ENCODE assay signal across 21 cellular contexts in the genomic region with DNA sequence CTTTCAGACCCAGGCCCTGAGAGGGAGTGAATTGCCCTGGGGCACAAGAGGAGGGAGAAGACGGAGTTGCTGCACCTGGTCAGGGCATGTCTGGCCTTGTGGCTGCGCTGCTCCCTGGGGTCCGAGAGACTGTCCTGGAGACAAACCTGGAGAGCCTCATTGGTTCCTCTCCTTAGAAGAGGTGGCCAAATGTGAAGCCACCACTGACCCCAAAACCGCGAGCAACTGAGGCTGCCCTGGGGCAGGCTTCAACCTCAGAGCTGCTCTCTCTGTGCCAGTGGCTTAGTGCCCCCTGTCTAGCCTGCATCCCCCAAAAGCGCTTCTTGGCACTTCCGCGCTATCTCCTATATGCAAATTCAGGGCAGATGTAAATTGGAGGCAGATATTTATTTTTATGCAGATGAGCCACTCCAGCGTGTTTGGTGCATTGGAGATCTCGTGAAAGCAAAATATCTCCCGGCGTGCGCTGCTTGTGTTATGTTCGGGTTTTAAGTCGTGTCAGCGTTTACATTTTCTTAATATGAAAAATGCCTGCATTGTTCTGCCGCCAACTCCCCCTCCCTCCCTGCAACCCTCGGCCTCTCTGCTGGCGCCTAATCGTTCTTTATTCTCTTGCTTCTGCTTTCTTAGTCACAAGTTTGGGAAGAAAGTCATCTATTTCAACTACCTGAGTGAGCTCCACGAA.
DNase-seq lines count a peak whose midpoint lies in the region; ATAC-seq and TF ChIP-seq lines count a peak whose summit lies in the region.
"Had no signal": no experiment of that assay in that cellular context is flagged by ENCODE, and none has a peak within 500 bp of the region (broad histone marks: within the 10 kb centered on the region; RNA-seq: fewer than 3 reads in every experiment).

No MANE protein-coding gene starts in this region.

- intact Hi-C loops in CD14-positive monocyte (cut with micrococcal nuclease), result no loop called here
- intact Hi-C loops in posterior vena cava (cut with DNase I), result loop anchor here in 1 of 2 donors (5.0 kb wide), 1 partner anchor 430 kb away; no protein-coding TSS in a partner anchor

- H3K4me1 Mint-ChIP-seq in CD14-positive monocyte, result no peaks in the 10 kb centered on the region
- H3K4me1 Mint-ChIP-seq in endodermal cell, result no peaks in the 10 kb centered on the region
- peaks cover 9% of the 10 kb centered on the region for H3K4me1 Mint-ChIP-seq in nephron progenitor cell
- H3K4me1 Mint-ChIP-seq: IgD-negative memory B cell had no signal

- no peaks in the 10 kb centered on the region for H3K27me3 ChIP-seq in H7 (ENCODE audit: control insufficient read depth, insufficient read depth, low read length)
- no peaks in the 10 kb centered on the region for H3K27me3 ChIP-seq in endodermal cell (ENCODE audit: control insufficient read depth, insufficient read depth, low read length, poor library complexity, severe bottlenecking)
- H3K27me3 ChIP-seq: BE2C had no signal

- H3K4me3 ChIP-seq in H7 (ENCODE audit: insufficient read depth, low read depth, low read length) (no peak overlapping the region), endodermal cell (ENCODE audit: low read length) (no peak overlapping the region)
- H3K4me3 ChIP-seq: SK-N-MC had no signal

- no peak overlapping the region for H3K27ac ChIP-seq in endodermal cell (ENCODE audit: low read depth, low read length)
- H3K27ac ChIP-seq: SK-N-MC had no signal

- ATAC-seq in GM19455 (IDR thresholded peaks at IDR 0.05; ENCODE audit: unreplicated experiment), result no peak
- ATAC-seq: Panc1 had no signal

- H3K4me3 Mint-ChIP-seq in CD14-positive monocyte (no peak overlapping the region), endodermal cell (no peak overlapping the region), nephron progenitor cell (no peak overlapping the region)
- H3K4me3 Mint-ChIP-seq: CD4-positive, CD25-positive, alpha-beta regulatory T cell; IgD-negative memory B cell had no signal

- no peaks in the 10 kb centered on the region for H3K4me1 ChIP-seq in endodermal cell (ENCODE audit: control insufficient read depth, insufficient read depth, low read length)
- H3K4me1 ChIP-seq: BE2C had no signal

- peaks cover 0 to 2% (median 0%) of the 10 kb centered on the region in 3 donors for H3K27me3 Mint-ChIP-seq in CD14-positive monocyte (ENCODE audit: low read depth in 3 of 3)
- no peaks in the 10 kb centered on the region for H3K27me3 Mint-ChIP-seq in endodermal cell (ENCODE audit: insufficient read depth)
- peaks cover 8% of the 10 kb centered on the region for H3K27me3 Mint-ChIP-seq in nephron progenitor cell (ENCODE audit: low read depth, poor library complexity)

- no peak for TF ChIP-seq CTCF in CD14-positive monocyte (IDR thresholded peaks at IDR 0.05)
- no peak for TF ChIP-seq CTCF in endodermal cell (conservative IDR thresholded peaks at IDR 0.05)
- no peak for TF ChIP-seq CTCF in nephron progenitor cell (IDR thresholded peaks at IDR 0.05)

- H3K27ac Mint-ChIP-seq in CD14-positive monocyte, result no peak overlapping the region
- no peak overlapping the region for H3K27ac Mint-ChIP-seq in endodermal cell
- no peak overlapping the region for H3K27ac Mint-ChIP-seq in nephron progenitor cell
- H3K27ac Mint-ChIP-seq: CD4-positive, CD25-positive, alpha-beta regulatory T cell; IgD-negative memory B cell had no signal

- H3K36me3 ChIP-seq in H7 (replicated peaks; ENCODE audit: control insufficient read depth, insufficient read depth, low read length) (peaks cover 7% of the 10 kb centered on the region), endodermal cell (ENCODE audit: control insufficient read depth, insufficient read depth, low read length) (peaks cover 15% of the 10 kb centered on the region)
- H3K36me3 ChIP-seq: BE2C had no signal

- DNase-seq in CD14-positive monocyte (ENCODE audit: low spot score), result peak; percentile 38
- peak; percentile 15 for DNase-seq in H7
- DNase-seq in endodermal cell, result peak; percentile 33
- DNase-seq in posterior vena cava (ENCODE audit: low spot score), result peak; percentile 55
- no peak for DNase-seq in superior temporal gyrus (ENCODE audit: extremely low spot score)
- no peak for DNase-seq in nephron progenitor cell
- DNase-seq: BE2C; CD4-positive, CD25-positive, alpha-beta regulatory T cell; COR-L47; DMS79; GOT3; NCI-H1105; NCI-H146; NCI-H2029; NCI-H510A treated with DMSO at 0.1 percent for 48 hours; NCI-H82; SW 1271 had no signal

- WGBS in endodermal cell (ENCODE audit: insufficient coverage in 1 of 2, insufficient read length in 1 of 2), 2 experiments, result 87 to 96% methylated on average over 16 to 21 of the region's 21 CpGs

- peaks cover 0 to 1% (median 0%) of the 10 kb centered on the region in 7 donors for H3K9me3 Mint-ChIP-seq in CD14-positive monocyte
- no peaks in the 10 kb centered on the region for H3K9me3 Mint-ChIP-seq in endodermal cell
- H3K9me3 Mint-ChIP-seq in nephron progenitor cell, result no peaks in the 10 kb centered on the region

- H3K9ac ChIP-seq in endodermal cell (ENCODE audit: extremely low read depth, low read length, poor library complexity, severe bottlenecking), result no peak overlapping the region

- no peaks in the 10 kb centered on the region for H3K36me3 Mint-ChIP-seq in CD14-positive monocyte
- H3K36me3 Mint-ChIP-seq in endodermal cell (ENCODE audit: low read depth), result peaks cover 35% of the 10 kb centered on the region
- H3K36me3 Mint-ChIP-seq in nephron progenitor cell (ENCODE audit: low read depth), result no peaks in the 10 kb centered on the region
- H3K36me3 Mint-ChIP-seq: CD4-positive, CD25-positive, alpha-beta regulatory T cell had no signal

- H3K9me3 ChIP-seq in endodermal cell (ENCODE audit: control insufficient read depth, low read length), result no peaks in the 10 kb centered on the region
- H3K9me3 ChIP-seq: BE2C had no signal

Comparison
In these comparisons a context has a peak if more than half of its experiments do, and no peak if none do; other contexts are left out.
1. DNase-seq: peak in CD14-positive monocyte (single experiment), H7 (single experiment), endodermal cell (single experiment) and posterior vena cava (single experiment); none in superior temporal gyrus (single experiment) and nephron progenitor cell (single experiment).